ENCODE assay signal across 1 cellular context in the genomic region with DNA sequence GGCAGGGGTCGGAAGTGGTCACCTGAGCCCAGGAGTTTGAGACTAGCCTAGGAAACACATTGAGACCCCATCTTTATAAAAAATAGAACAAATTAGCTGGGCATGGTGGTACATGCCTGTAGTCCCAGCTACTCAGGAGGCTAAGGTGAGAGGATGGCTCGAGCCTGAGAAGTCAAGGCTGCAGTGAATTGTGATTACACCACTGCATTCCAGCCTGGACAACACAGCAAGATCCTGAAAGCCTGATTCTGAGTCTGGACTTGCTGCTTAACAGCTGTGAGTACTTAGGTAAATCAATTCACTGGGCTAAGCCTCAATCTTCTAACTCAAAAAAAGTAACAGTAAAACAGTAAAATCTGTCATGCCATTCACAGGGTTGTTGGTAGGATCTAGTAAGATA.
A peak's percentile ranks its signal among the peaks of the same experiment; 100 is the strongest.
TF ChIP-seq lines count a peak whose summit lies in the region.

No MANE protein-coding gene starts in this region.

TF ChIP-seq in K562, 482 proteins besides CTCF, POLR2A, EP300 and RAD21:
- TF ChIP-seq, protein P1, sequence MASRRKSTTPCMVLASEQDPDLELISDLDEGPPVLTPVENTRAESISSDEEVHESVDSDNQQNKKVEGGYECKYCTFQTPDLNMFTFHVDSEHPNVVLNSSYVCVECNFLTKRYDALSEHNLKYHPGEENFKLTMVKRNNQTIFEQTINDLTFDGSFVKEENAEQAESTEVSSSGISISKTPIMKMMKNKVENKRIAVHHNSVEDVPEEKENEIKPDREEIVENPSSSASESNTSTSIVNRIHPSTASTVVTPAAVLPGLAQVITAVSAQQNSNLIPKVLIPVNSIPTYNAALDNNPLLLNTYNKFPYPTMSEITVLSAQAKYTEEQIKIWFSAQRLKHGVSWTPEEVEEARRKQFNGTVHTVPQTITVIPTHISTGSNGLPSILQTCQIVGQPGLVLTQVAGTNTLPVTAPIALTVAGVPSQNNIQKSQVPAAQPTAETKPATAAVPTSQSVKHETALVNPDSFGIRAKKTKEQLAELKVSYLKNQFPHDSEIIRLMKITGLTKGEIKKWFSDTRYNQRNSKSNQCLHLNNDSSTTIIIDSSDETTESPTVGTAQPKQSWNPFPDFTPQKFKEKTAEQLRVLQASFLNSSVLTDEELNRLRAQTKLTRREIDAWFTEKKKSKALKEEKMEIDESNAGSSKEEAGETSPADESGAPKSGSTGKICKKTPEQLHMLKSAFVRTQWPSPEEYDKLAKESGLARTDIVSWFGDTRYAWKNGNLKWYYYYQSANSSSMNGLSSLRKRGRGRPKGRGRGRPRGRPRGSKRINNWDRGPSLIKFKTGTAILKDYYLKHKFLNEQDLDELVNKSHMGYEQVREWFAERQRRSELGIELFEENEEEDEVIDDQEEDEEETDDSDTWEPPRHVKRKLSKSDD (conservative IDR thresholded peaks at IDR 0.05; ENCODE audit: low read length), result no peak
- TF ChIP-seq, protein P2, sequence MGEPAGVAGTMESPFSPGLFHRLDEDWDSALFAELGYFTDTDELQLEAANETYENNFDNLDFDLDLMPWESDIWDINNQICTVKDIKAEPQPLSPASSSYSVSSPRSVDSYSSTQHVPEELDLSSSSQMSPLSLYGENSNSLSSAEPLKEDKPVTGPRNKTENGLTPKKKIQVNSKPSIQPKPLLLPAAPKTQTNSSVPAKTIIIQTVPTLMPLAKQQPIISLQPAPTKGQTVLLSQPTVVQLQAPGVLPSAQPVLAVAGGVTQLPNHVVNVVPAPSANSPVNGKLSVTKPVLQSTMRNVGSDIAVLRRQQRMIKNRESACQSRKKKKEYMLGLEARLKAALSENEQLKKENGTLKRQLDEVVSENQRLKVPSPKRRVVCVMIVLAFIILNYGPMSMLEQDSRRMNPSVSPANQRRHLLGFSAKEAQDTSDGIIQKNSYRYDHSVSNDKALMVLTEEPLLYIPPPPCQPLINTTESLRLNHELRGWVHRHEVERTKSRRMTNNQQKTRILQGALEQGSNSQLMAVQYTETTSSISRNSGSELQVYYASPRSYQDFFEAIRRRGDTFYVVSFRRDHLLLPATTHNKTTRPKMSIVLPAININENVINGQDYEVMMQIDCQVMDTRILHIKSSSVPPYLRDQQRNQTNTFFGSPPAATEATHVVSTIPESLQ (CRISPR knock-in tag; IDR thresholded peaks at IDR 0.05), result 0 out of 2 replicates have a peak, but pooled peaks have one; percentile 32
- TF ChIP-seq ZNF121 (CRISPR knock-in tag; conservative IDR thresholded peaks at IDR 0.05) (peak; percentile 98), RBM25 (IDR thresholded peaks at IDR 0.05; ENCODE audit: low read depth, low read length, severe bottlenecking) (peak; percentile 58), BCOR (IDR thresholded peaks at IDR 0.05) (0 out of 2 replicates have a peak, but pooled peaks have one; percentile 17), SIRT6 (IDR thresholded peaks at IDR 0.05; ENCODE audit: low read depth, low read length) (no peak), KDM1A (IDR thresholded peaks at IDR 0.05) (peak in 1 of 2 experiments; percentile 57; a peak in 2 of 4 replicates)
